In genomic region chr4:108830509-108831244, GRCh38 we compare ENCODE assay signal across 9 cellular contexts.
DNase-seq lines count a peak whose midpoint lies in the region; ATAC-seq and TF ChIP-seq lines count a peak whose summit lies in the region.
"Had no signal": no experiment of that assay in that cellular context is flagged by ENCODE, and none has a peak within 500 bp of the region (broad histone marks: within the 10 kb centered on the region; RNA-seq: fewer than 3 reads in every experiment).

No MANE protein-coding gene starts in this region.

- TF ChIP-seq CTCF in stomach (IDR thresholded peaks at IDR 0.05) (no peak), Peyer's patch (IDR thresholded peaks at IDR 0.05) (no peak)

- H3K27me3 ChIP-seq in stomach (no peaks in the 10 kb centered on the region), Peyer's patch (no peaks in the 10 kb centered on the region)
- H3K27me3 ChIP-seq: BLaER1 treated with 17β-estradiol and CSF1 and Interleukin-3, amounts not matched to agents 10 nM and 100 nM had no signal

- H3K4me3 ChIP-seq in stomach (no peak overlapping the region), Peyer's patch (no peak overlapping the region)
- H3K4me3 ChIP-seq: BLaER1 treated with 17β-estradiol and CSF1 and Interleukin-3, amounts not matched to agents 10 nM and 100 nM had no signal

- peaks cover 6% of the 10 kb centered on the region for H3K27me3 Mint-ChIP-seq in activated T-cell treated with anti-CD3 and anti-CD28 coated beads, Interleukin-2, amount 50 U/mL, for 72 hours (ENCODE audit: low read depth)
- H3K27me3 Mint-ChIP-seq in activated T-cell treated with anti-CD3 and anti-CD28 coated beads, Interleukin-2, amount 50 U/mL, for 24 hours = peaks cover 25% of the 10 kb centered on the region

- no peak overlapping the region for H3K27ac Mint-ChIP-seq in activated T-cell treated with anti-CD3 and anti-CD28 coated beads, Interleukin-2, amount 50 U/mL, for 72 hours
- no peak overlapping the region for H3K27ac Mint-ChIP-seq in activated T-cell treated with anti-CD3 and anti-CD28 coated beads, Interleukin-2, amount 50 U/mL, for 24 hours

- no peaks in the 10 kb centered on the region for H3K36me3 ChIP-seq in stomach
- H3K36me3 ChIP-seq in Peyer's patch = no peaks in the 10 kb centered on the region
- H3K36me3 ChIP-seq: BLaER1 treated with 17β-estradiol and CSF1 and Interleukin-3, amounts not matched to agents 10 nM and 100 nM had no signal

- ATAC-seq in activated T-cell treated with anti-CD3 and anti-CD28 coated beads, Interleukin-2, amount 50 U/mL, for 72 hours (replicated peaks in 1 of 2) = peak; percentile 71 to 77
- ATAC-seq in GM21786 (IDR thresholded peaks at IDR 0.05; ENCODE audit: unreplicated experiment) = no peak

- intact Hi-C loops in stomach (cut with DNase I; ENCODE audit: low total_unique reads) = no loop called here

- H3K27ac ChIP-seq in stomach (no peak overlapping the region), Peyer's patch (no peak overlapping the region)
- H3K27ac ChIP-seq: BLaER1 treated with 17β-estradiol and CSF1 and Interleukin-3, amounts not matched to agents 10 nM and 100 nM had no signal

- DNase-seq in activated T-cell treated with anti-CD3 and anti-CD28 coated beads, Interleukin-2, amount 50 U/mL, for 72 hours = peak; percentile 30 to 37
- DNase-seq in activated T-cell treated with anti-CD3 and anti-CD28 coated beads, Interleukin-2, amount 50 U/mL, for 24 hours = no peak
- DNase-seq in Kasumi-1 (lab: John Stamatoyannopoulos, UW) (peak; percentile 5 to 14), astrocyte of the hippocampus (ENCODE audit: low read depth, low spot score) (peak; percentile 40), stomach (peak; percentile 61), kidney tubule cell (ENCODE audit: low spot score) (no peak), Peyer's patch (no peak)

- H3K9me3 Mint-ChIP-seq in activated T-cell treated with anti-CD3 and anti-CD28 coated beads, Interleukin-2, amount 50 U/mL, for 72 hours = no peaks in the 10 kb centered on the region
- H3K9me3 Mint-ChIP-seq in activated T-cell treated with anti-CD3 and anti-CD28 coated beads, Interleukin-2, amount 50 U/mL, for 24 hours = no peaks in the 10 kb centered on the region

- WGBS in stomach, 5 donors = 9 to 14% (median 13%) methylated on average over 4 of the region's 4 CpGs

- TF ChIP-seq POLR2A in stomach (IDR thresholded peaks at IDR 0.05) = no peak
- no peak for TF ChIP-seq POLR2A in Peyer's patch (IDR thresholded peaks at IDR 0.05)

- peaks cover 0 to 18% (median 11%) of the 10 kb centered on the region in 4 donors for H3K4me1 ChIP-seq in stomach
- no peaks in the 10 kb centered on the region for H3K4me1 ChIP-seq in Peyer's patch
- H3K4me1 ChIP-seq: BLaER1 treated with 17β-estradiol and CSF1 and Interleukin-3, amounts not matched to agents 10 nM and 100 nM had no signal

- H3K9me3 ChIP-seq in stomach (no peaks in the 10 kb centered on the region), Peyer's patch (no peaks in the 10 kb centered on the region)
- H3K9me3 ChIP-seq: BLaER1 treated with 17β-estradiol and CSF1 and Interleukin-3, amounts not matched to agents 10 nM and 100 nM had no signal

- TF ChIP-seq EP300 in stomach (IDR thresholded peaks at IDR 0.05) = no peak

- H3K36me3 Mint-ChIP-seq in activated T-cell treated with anti-CD3 and anti-CD28 coated beads, Interleukin-2, amount 50 U/mL, for 72 hours (ENCODE audit: insufficient read depth in 2 of 2) = no peaks in the 10 kb centered on the region
- H3K36me3 Mint-ChIP-seq in activated T-cell treated with anti-CD3 and anti-CD28 coated beads, Interleukin-2, amount 50 U/mL, for 24 hours (ENCODE audit: low read depth) = no peaks in the 10 kb centered on the region

- no peak overlapping the region for H3K4me3 Mint-ChIP-seq in activated T-cell treated with anti-CD3 and anti-CD28 coated beads, Interleukin-2, amount 50 U/mL, for 72 hours
- H3K4me3 Mint-ChIP-seq in activated T-cell treated with anti-CD3 and anti-CD28 coated beads, Interleukin-2, amount 50 U/mL, for 24 hours = no peak overlapping the region

- H3K4me1 Mint-ChIP-seq in activated T-cell treated with anti-CD3 and anti-CD28 coated beads, Interleukin-2, amount 50 U/mL, for 72 hours (ENCODE audit: low read depth) = no peaks in the 10 kb centered on the region
- H3K4me1 Mint-ChIP-seq in activated T-cell treated with anti-CD3 and anti-CD28 coated beads, Interleukin-2, amount 50 U/mL, for 24 hours (ENCODE audit: low read depth) = peaks cover 5% of the 10 kb centered on the region

Comparison
In these comparisons a context has a peak if more than half of its experiments do, and no peak if none do; other contexts are left out.
1. DNase-seq: peak in activated T-cell treated with anti-CD3 and anti-CD28 coated beads, Interleukin-2, amount 50 U/mL, for 72 hours (2 of 2), Kasumi-1 (2 of 2), astrocyte of the hippocampus (single experiment) and stomach (single experiment); none in activated T-cell treated with anti-CD3 and anti-CD28 coated beads, Interleukin-2, amount 50 U/mL, for 24 hours (single experiment), kidney tubule cell (single experiment) and Peyer's patch (0 of 3).